In the genomic region with DNA sequence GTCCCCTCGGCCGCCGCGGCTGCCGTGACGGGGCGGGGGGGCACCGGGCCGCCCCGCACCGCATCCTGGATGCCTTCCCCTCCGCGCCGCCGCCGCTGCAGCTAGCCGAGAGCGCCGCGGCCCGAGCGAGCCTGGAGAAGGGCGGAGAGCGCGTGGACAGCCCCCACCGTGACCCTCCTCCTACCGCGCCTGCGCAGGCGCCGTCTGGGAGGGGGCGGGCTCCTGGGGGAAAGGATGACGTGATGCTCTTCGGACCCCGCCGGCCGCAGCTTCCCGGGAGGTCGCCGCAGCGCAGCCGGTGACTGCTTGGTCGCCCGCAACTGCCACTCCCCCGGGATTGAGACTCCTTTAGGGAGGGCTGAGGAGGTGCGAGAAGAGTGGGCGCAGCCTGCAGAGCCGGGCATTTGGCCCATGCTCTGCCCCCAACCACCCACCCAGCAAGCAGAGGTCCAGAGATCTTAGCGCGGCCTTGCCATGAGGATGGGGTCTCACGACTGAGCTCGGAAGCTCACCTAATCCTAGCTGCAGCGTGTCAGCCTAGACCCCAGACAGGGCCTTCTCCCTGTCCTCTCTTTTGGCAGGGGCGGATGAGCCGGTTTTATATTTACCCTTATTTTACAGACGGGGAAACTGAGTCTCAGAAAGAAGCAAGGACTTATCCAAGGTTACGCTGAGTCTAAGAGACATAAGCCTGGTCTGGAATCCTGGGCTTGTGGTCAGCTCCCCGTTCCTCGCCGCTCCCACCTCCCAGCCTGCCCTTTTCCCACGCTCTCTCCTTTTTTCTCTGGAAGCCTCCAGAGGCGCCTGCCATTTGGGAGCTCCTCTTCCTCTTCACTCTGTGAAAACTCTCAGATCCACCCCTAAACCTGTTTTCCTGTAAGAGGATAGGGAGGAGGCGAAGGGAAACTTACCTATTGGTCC, we compare ENCODE assay signal across 1 cellular context.
TF ChIP-seq lines count a peak whose summit lies in the region.

A gene (minus strand): TSS at position 140 of the 921 bp plus-strand sequence. CDS start 281 bp downstream, outside the sequence.

TF ChIP-seq in GM12878, 131 proteins besides CTCF, POLR2A, EP300 and RAD21 (continued from another document):
- TF ChIP-seq, protein P1, sequence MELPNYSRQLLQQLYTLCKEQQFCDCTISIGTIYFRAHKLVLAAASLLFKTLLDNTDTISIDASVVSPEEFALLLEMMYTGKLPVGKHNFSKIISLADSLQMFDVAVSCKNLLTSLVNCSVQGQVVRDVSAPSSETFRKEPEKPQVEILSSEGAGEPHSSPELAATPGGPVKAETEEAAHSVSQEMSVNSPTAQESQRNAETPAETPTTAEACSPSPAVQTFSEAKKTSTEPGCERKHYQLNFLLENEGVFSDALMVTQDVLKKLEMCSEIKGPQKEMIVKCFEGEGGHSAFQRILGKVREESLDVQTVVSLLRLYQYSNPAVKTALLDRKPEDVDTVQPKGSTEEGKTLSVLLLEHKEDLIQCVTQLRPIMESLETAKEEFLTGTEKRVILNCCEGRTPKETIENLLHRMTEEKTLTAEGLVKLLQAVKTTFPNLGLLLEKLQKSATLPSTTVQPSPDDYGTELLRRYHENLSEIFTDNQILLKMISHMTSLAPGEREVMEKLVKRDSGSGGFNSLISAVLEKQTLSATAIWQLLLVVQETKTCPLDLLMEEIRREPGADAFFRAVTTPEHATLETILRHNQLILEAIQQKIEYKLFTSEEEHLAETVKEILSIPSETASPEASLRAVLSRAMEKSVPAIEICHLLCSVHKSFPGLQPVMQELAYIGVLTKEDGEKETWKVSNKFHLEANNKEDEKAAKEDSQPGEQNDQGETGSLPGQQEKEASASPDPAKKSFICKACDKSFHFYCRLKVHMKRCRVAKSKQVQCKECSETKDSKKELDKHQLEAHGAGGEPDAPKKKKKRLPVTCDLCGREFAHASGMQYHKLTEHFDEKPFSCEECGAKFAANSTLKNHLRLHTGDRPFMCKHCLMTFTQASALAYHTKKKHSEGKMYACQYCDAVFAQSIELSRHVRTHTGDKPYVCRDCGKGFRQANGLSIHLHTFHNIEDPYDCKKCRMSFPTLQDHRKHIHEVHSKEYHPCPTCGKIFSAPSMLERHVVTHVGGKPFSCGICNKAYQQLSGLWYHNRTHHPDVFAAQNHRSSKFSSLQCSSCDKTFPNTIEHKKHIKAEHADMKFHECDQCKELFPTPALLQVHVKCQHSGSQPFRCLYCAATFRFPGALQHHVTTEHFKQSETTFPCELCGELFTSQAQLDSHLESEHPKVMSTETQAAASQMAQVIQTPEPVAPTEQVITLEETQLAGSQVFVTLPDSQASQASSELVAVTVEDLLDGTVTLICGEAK (IDR thresholded peaks at IDR 0.05; ENCODE audit: borderline replicate concordance), result no peak
- TF ChIP-seq NR2C2 (IDR thresholded peaks at IDR 0.05; ENCODE audit: borderline replicate concordance, control insufficient read depth, insufficient read length, low read depth) (no peak), ZNF207 (IDR thresholded peaks at IDR 0.05; ENCODE audit: borderline replicate concordance) (no peak), NR2F1 (conservative IDR thresholded peaks at IDR 0.05) (peak; percentile 38; the same call in 1 of the 2 replicates), RAD51 (IDR thresholded peaks at IDR 0.05) (no peak), HCFC1 (IDR thresholded peaks at IDR 0.05; ENCODE audit: low read length) (no peak), ZNF24 (IDR thresholded peaks at IDR 0.05) (no peak), SREBF1 (IDR thresholded peaks at IDR 0.05; ENCODE audit: low read length) (no peak), MXI1 (IDR thresholded peaks at IDR 0.05; ENCODE audit: low read depth, low read length) (no peak), RB1 (IDR thresholded peaks at IDR 0.05; ENCODE audit: borderline replicate concordance) (no peak), NFIC (IDR thresholded peaks at IDR 0.05; ENCODE audit: low read depth, low read length) (no peak), LARP7 (IDR thresholded peaks at IDR 0.05) (0 out of 2 replicates have a peak, but pooled peaks have one; percentile 49)
- TF ChIP-seq, protein P2, sequence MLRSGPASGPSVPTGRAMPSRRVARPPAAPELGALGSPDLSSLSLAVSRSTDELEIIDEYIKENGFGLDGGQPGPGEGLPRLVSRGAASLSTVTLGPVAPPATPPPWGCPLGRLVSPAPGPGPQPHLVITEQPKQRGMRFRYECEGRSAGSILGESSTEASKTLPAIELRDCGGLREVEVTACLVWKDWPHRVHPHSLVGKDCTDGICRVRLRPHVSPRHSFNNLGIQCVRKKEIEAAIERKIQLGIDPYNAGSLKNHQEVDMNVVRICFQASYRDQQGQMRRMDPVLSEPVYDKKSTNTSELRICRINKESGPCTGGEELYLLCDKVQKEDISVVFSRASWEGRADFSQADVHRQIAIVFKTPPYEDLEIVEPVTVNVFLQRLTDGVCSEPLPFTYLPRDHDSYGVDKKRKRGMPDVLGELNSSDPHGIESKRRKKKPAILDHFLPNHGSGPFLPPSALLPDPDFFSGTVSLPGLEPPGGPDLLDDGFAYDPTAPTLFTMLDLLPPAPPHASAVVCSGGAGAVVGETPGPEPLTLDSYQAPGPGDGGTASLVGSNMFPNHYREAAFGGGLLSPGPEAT (IDR thresholded peaks at IDR 0.05; ENCODE audit: low read depth), result no peak
- TF ChIP-seq, protein P3, sequence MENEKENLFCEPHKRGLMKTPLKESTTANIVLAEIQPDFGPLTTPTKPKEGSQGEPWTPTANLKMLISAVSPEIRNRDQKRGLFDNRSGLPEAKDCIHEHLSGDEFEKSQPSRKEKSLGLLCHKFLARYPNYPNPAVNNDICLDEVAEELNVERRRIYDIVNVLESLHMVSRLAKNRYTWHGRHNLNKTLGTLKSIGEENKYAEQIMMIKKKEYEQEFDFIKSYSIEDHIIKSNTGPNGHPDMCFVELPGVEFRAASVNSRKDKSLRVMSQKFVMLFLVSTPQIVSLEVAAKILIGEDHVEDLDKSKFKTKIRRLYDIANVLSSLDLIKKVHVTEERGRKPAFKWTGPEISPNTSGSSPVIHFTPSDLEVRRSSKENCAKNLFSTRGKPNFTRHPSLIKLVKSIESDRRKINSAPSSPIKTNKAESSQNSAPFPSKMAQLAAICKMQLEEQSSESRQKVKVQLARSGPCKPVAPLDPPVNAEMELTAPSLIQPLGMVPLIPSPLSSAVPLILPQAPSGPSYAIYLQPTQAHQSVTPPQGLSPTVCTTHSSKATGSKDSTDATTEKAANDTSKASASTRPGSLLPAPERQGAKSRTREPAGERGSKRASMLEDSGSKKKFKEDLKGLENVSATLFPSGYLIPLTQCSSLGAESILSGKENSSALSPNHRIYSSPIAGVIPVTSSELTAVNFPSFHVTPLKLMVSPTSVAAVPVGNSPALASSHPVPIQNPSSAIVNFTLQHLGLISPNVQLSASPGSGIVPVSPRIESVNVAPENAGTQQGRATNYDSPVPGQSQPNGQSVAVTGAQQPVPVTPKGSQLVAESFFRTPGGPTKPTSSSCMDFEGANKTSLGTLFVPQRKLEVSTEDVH (IDR thresholded peaks at IDR 0.05; ENCODE audit: low read depth, partially characterized antibody), result no peak
